In genomic region chr20:46713957-46714834, GRCh38 we compare ENCODE assay signal across 14 cellular contexts. TPM values are rescaled to one million over a fixed set of nuclear protein-coding genes. Genes with fewer than 3 reads are reported as not detected.
"Had no signal": no experiment of that assay in that cellular context is flagged by ENCODE, and none has a peak within 500 bp of the region (broad histone marks: within the 10 kb centered on the region; RNA-seq: fewer than 3 reads in every experiment).

No MANE protein-coding gene starts in this region.

- DNase-seq: activated CD4-positive, alpha-beta T cell treated with anti-CD3 and anti-CD28 coated beads, Interleukin-2, amount 10 ng/mL, durations not matched to agents 7 days and 5 days; activated CD4-positive, CD25-positive, alpha-beta regulatory T cell; activated T-cell treated with anti-CD3 and anti-CD28 coated beads for 4 hours; amniotic stem cell; effector memory CD4-positive, alpha-beta T cell; hypothalamus; retina; stimulated activated CD4-positive, alpha-beta T cell treated with anti-CD3 and anti-CD28 coated beads, Interleukin-4, amount 100 ng/mL, for 4 hours; T-helper 2 cell had no signal

- H2AFZ ChIP-seq: parathyroid adenoma had no signal

- H3K9ac ChIP-seq: parathyroid adenoma had no signal

- FAIRE-seq: TTC549 had no signal

- H3K27me3 ChIP-seq: body of pancreas had no signal

- H3K27ac ChIP-seq: parathyroid adenoma had no signal

- H3K79me2 ChIP-seq: parathyroid adenoma had no signal

- ATAC-seq: activated naive CD4-positive, alpha-beta T cell treated with anti-CD3 and anti-CD28 coated beads, Interleukin-2, amount 50 U/mL, for 72 hours had no signal

- H3K9me3 ChIP-seq: body of pancreas had no signal

- H3K4me3 ChIP-seq: body of pancreas had no signal

RNA-seq across cellular contexts. Expression of gene SLC2A10, which starts 4.7 kb away (rescaled TPM):
- total RNA-seq: activated CD4-positive, alpha-beta T cell treated with anti-CD3 and anti-CD28 coated beads, Interleukin-2, amount 10 ng/mL, durations not matched to agents 7 days and 5 days; activated T-helper 2 cell treated with anti-CD3 and anti-CD28 coated beads, Interferon-gamma antibody, Interleukin-2, Interleukin-4, amounts not matched to agents 10 μg/mL and 5 μg/mL and 100 μg/mL, durations not matched to agents 14 hours and 24 hours and 36 hours had no signal
